In genomic region chr19:2135474-2136402, GRCh38 we compare ENCODE assay signal across 26 cellular contexts. TPM values are rescaled to one million over a fixed set of nuclear protein-coding genes. Genes with fewer than 3 reads are reported as not detected.
DNase-seq lines count a peak whose midpoint lies in the region; ATAC-seq and TF ChIP-seq lines count a peak whose summit lies in the region.
"Had no signal": no experiment of that assay in that cellular context is flagged by ENCODE, and none has a peak within 500 bp of the region (broad histone marks: within the 10 kb centered on the region; RNA-seq: fewer than 3 reads in every experiment).

No MANE protein-coding gene starts in this region.

- ATAC-seq in natural killer cell treated with Interleukin-12 subunit alpha and Interleukin-12 subunit beta and Interleukin-15 and Interleukin-18, amount 100 ng/mL, for 72 hours = peak; percentile 43 to 51
- ATAC-seq in natural killer cell (no peak), left colon (peak; percentile 50), upper lobe of right lung (peak; percentile 18), sciatic nerve (no peak)
- ATAC-seq in CD4-positive, alpha-beta T cell (ENCODE audit: poor library complexity) = no peak
- ATAC-seq: gastroesophageal sphincter; stimulated activated effector memory CD8-positive, alpha-beta T cell treated with anti-CD3 and anti-CD28 coated beads, Interleukin-12 subunit alpha, Interleukin-12 subunit beta, amount 100 ng/mL, for 72 hours had no signal

- TF ChIP-seq CTCF in natural killer cell (IDR thresholded peaks at IDR 0.05) = no peak
- no peak for TF ChIP-seq CTCF in RWPE1 (conservative IDR thresholded peaks at IDR 0.05; ENCODE audit: low read depth)
- no peak for TF ChIP-seq CTCF in upper lobe of right lung (IDR thresholded peaks at IDR 0.05)
- no peak for TF ChIP-seq CTCF in CD4-positive, alpha-beta T cell (IDR thresholded peaks at IDR 0.05)

- H3K27ac ChIP-seq in RWPE1 (0 out of 2 replicates have a peak overlapping the region, but pooled peaks have one; percentile 20), upper lobe of right lung (no peak overlapping the region)
- H3K27ac ChIP-seq in CD4-positive, alpha-beta T cell (ENCODE audit: low read depth, low read length) = no peak overlapping the region
- H3K27ac ChIP-seq: ascending aorta, gastroesophageal sphincter, Peyer's patch, testis had no signal

- no peaks in the 10 kb centered on the region for H3K36me3 Mint-ChIP-seq in natural killer cell treated with Interleukin-12 subunit alpha and Interleukin-12 subunit beta and Interleukin-15 and Interleukin-18, amount 100 ng/mL, for 72 hours
- no peaks in the 10 kb centered on the region for H3K36me3 Mint-ChIP-seq in natural killer cell
- peaks cover 45% of the 10 kb centered on the region for H3K36me3 Mint-ChIP-seq in CD4-positive, alpha-beta T cell (ENCODE audit: low read depth)
- peaks cover 25% of the 10 kb centered on the region for H3K36me3 Mint-ChIP-seq in activated T-helper 1 cell treated with anti-CD3 and anti-CD28 coated beads, Interleukin-12 subunit alpha, Interleukin-12 subunit beta, Interleukin-2, Interleukin-4 antibody, amounts not matched to agents 30 ng/mL and 10 ng/mL and 1 ng/mL, durations not matched to agents 14 hours and 24 hours and 36 hours (ENCODE audit: low read depth)

- intact Hi-C loops in natural killer cell (cut with micrococcal nuclease) (no loop called here), left colon (cut with DNase I, micrococcal nuclease) (no loop called here), upper lobe of right lung (cut with DNase I) (no loop called here), sciatic nerve (cut with DNase I) (loop anchor here (10.0 kb wide), 1 partner anchor 361 kb away; no protein-coding TSS in a partner anchor)
- intact Hi-C loops in CD4-positive, alpha-beta T cell (cut with DNase I, micrococcal nuclease) = no loop called here
- intact Hi-C loops in activated T-helper 1 cell treated with anti-CD3 and anti-CD28 coated beads, Interleukin-12 subunit alpha, Interleukin-12 subunit beta, Interleukin-2, Interleukin-4 antibody, amounts not matched to agents 30 ng/mL and 10 ng/mL and 1 ng/mL, durations not matched to agents 14 hours and 24 hours and 36 hours (cut with micrococcal nuclease) = no loop called here

- H3K27me3 ChIP-seq in upper lobe of right lung = no peaks in the 10 kb centered on the region
- no peaks in the 10 kb centered on the region for H3K27me3 ChIP-seq in CD4-positive, alpha-beta T cell (ENCODE audit: control insufficient read depth, insufficient read depth, low read length)
- H3K27me3 ChIP-seq: ascending aorta; BLaER1 treated with 17β-estradiol and CSF1 and Interleukin-3, amounts not matched to agents 10 nM and 100 nM; gastroesophageal sphincter; Peyer's patch; testis had no signal

- H3K27me3 Mint-ChIP-seq in natural killer cell treated with Interleukin-12 subunit alpha and Interleukin-12 subunit beta and Interleukin-15 and Interleukin-18, amount 100 ng/mL, for 72 hours = no peaks in the 10 kb centered on the region
- no peaks in the 10 kb centered on the region for H3K27me3 Mint-ChIP-seq in natural killer cell (ENCODE audit: low read depth in 2 of 2)
- no peaks in the 10 kb centered on the region for H3K27me3 Mint-ChIP-seq in CD4-positive, alpha-beta T cell
- H3K27me3 Mint-ChIP-seq in activated T-helper 1 cell treated with anti-CD3 and anti-CD28 coated beads, Interleukin-12 subunit alpha, Interleukin-12 subunit beta, Interleukin-2, Interleukin-4 antibody, amounts not matched to agents 30 ng/mL and 10 ng/mL and 1 ng/mL, durations not matched to agents 14 hours and 24 hours and 36 hours (ENCODE audit: insufficient read depth) = no peaks in the 10 kb centered on the region
- H3K27me3 Mint-ChIP-seq: activated CD4-positive, alpha-beta memory T cell treated with anti-CD3 and anti-CD28 coated beads for 36 hours; activated naive CD8-positive, alpha-beta T cell had no signal

- no peak for DNase-seq in natural killer cell treated with Interleukin-12 subunit alpha and Interleukin-12 subunit beta and Interleukin-15 and Interleukin-18, amount 100 ng/mL, for 72 hours (ENCODE audit: low spot score)
- no peak for DNase-seq in natural killer cell
- no peak for DNase-seq in RWPE1 (ENCODE audit: low spot score)
- no peak for DNase-seq in left colon
- no peak for DNase-seq in upper lobe of right lung
- no peak for DNase-seq in CD4-positive, alpha-beta T cell
- no peak for DNase-seq in sciatic nerve (ENCODE audit: low spot score)
- DNase-seq in activated T-helper 1 cell treated with anti-CD3 and anti-CD28 coated beads, Interleukin-12 subunit alpha, Interleukin-12 subunit beta, Interleukin-2, Interleukin-4 antibody, amounts not matched to agents 30 ng/mL and 10 ng/mL and 1 ng/mL, durations not matched to agents 14 hours and 24 hours and 36 hours (ENCODE audit: low spot score) = no peak
- DNase-seq: activated CD4-positive, alpha-beta memory T cell treated with anti-CD3 and anti-CD28 coated beads for 36 hours; activated CD8-positive, alpha-beta memory T cell treated with anti-CD3 and anti-CD28 coated beads, Interleukin-2, amount 50 U/mL, for 48 hours; caudate nucleus; dermis blood vessel endothelial cell; EL; NCI-H524; nucleus accumbens; Peyer's patch; SK-N-SH; stimulated activated CD4-positive, alpha-beta T cell treated with anti-CD3 and anti-CD28 coated beads, Interleukin-2, amount 100 ng/mL, for 48 hours; testis had no signal

- H3K36me3 ChIP-seq in upper lobe of right lung = peaks cover 71% of the 10 kb centered on the region

- H3K27ac Mint-ChIP-seq in natural killer cell treated with Interleukin-12 subunit alpha and Interleukin-12 subunit beta and Interleukin-15 and Interleukin-18, amount 100 ng/mL, for 72 hours = no peak overlapping the region
- no peak overlapping the region for H3K27ac Mint-ChIP-seq in natural killer cell
- H3K27ac Mint-ChIP-seq in CD4-positive, alpha-beta T cell = no peak overlapping the region
- H3K27ac Mint-ChIP-seq in activated T-helper 1 cell treated with anti-CD3 and anti-CD28 coated beads, Interleukin-12 subunit alpha, Interleukin-12 subunit beta, Interleukin-2, Interleukin-4 antibody, amounts not matched to agents 30 ng/mL and 10 ng/mL and 1 ng/mL, durations not matched to agents 14 hours and 24 hours and 36 hours = no peak overlapping the region
- H3K27ac Mint-ChIP-seq: activated CD4-positive, alpha-beta memory T cell treated with anti-CD3 and anti-CD28 coated beads for 36 hours; activated naive CD8-positive, alpha-beta T cell; activated T-helper 2 cell treated with anti-CD3 and anti-CD28 coated beads, Interferon-gamma antibody, Interleukin-2, Interleukin-4, amounts not matched to agents 10 μg/mL and 5 μg/mL and 100 μg/mL, durations not matched to agents 14 hours and 24 hours and 36 hours; stimulated activated effector memory CD8-positive, alpha-beta T cell treated with anti-CD3 and anti-CD28 coated beads, Interleukin-12 subunit alpha, Interleukin-12 subunit beta, amount 100 ng/mL, for 72 hours; T-helper 2 cell treated with Interferon-gamma antibody and Interleukin-4, amounts not matched to agents 5 μg/mL and 100 μg/mL, for 36 hours had no signal

- H3K4me1 ChIP-seq in upper lobe of right lung = no peaks in the 10 kb centered on the region
- H3K4me1 ChIP-seq: ascending aorta, Peyer's patch had no signal

- no peaks in the 10 kb centered on the region for H3K9me3 Mint-ChIP-seq in natural killer cell treated with Interleukin-12 subunit alpha and Interleukin-12 subunit beta and Interleukin-15 and Interleukin-18, amount 100 ng/mL, for 72 hours
- no peaks in the 10 kb centered on the region for H3K9me3 Mint-ChIP-seq in natural killer cell
- no peaks in the 10 kb centered on the region for H3K9me3 Mint-ChIP-seq in CD4-positive, alpha-beta T cell
- no peaks in the 10 kb centered on the region for H3K9me3 Mint-ChIP-seq in activated T-helper 1 cell treated with anti-CD3 and anti-CD28 coated beads, Interleukin-12 subunit alpha, Interleukin-12 subunit beta, Interleukin-2, Interleukin-4 antibody, amounts not matched to agents 30 ng/mL and 10 ng/mL and 1 ng/mL, durations not matched to agents 14 hours and 24 hours and 36 hours
- H3K9me3 Mint-ChIP-seq: activated CD4-positive, alpha-beta memory T cell treated with anti-CD3 and anti-CD28 coated beads for 36 hours; activated T-helper 2 cell treated with anti-CD3 and anti-CD28 coated beads, Interferon-gamma antibody, Interleukin-2, Interleukin-4, amounts not matched to agents 10 μg/mL and 5 μg/mL and 100 μg/mL, durations not matched to agents 14 hours and 24 hours and 36 hours; stimulated activated effector memory CD8-positive, alpha-beta T cell treated with anti-CD3 and anti-CD28 coated beads, Interleukin-12 subunit alpha, Interleukin-12 subunit beta, amount 100 ng/mL, for 72 hours; T-helper 2 cell treated with Interferon-gamma antibody and Interleukin-4, amounts not matched to agents 5 μg/mL and 100 μg/mL, for 36 hours had no signal

- H3K9me3 ChIP-seq in upper lobe of right lung = no peaks in the 10 kb centered on the region
- H3K9me3 ChIP-seq in CD4-positive, alpha-beta T cell (ENCODE audit: control insufficient read depth, low read length) = no peaks in the 10 kb centered on the region
- H3K9me3 ChIP-seq: ascending aorta; BLaER1 treated with 17β-estradiol and CSF1 and Interleukin-3, amounts not matched to agents 10 nM and 100 nM; gastroesophageal sphincter; Peyer's patch; SK-N-SH; testis had no signal

- CTCF ChIA-PET in RWPE1 (lab: Yijun Ruan, JAX) = no interaction called here
- CTCF ChIA-PET in CD4-positive, alpha-beta T cell (lab: Charles Lee) = no interaction called here

- no peak overlapping the region for H3K4me3 ChIP-seq in upper lobe of right lung
- H3K4me3 ChIP-seq: ascending aorta; BLaER1 treated with 17β-estradiol and CSF1 and Interleukin-3, amounts not matched to agents 10 nM and 100 nM; gastroesophageal sphincter; Peyer's patch; testis had no signal

- H3K4me1 Mint-ChIP-seq in natural killer cell treated with Interleukin-12 subunit alpha and Interleukin-12 subunit beta and Interleukin-15 and Interleukin-18, amount 100 ng/mL, for 72 hours (ENCODE audit: low read depth in 2 of 2) = peaks cover 0 to 3% of the 10 kb centered on the region in 2 donors
- no peaks in the 10 kb centered on the region for H3K4me1 Mint-ChIP-seq in natural killer cell
- H3K4me1 Mint-ChIP-seq in CD4-positive, alpha-beta T cell (ENCODE audit: low read depth) = no peaks in the 10 kb centered on the region
- H3K4me1 Mint-ChIP-seq in activated T-helper 1 cell treated with anti-CD3 and anti-CD28 coated beads, Interleukin-12 subunit alpha, Interleukin-12 subunit beta, Interleukin-2, Interleukin-4 antibody, amounts not matched to agents 30 ng/mL and 10 ng/mL and 1 ng/mL, durations not matched to agents 14 hours and 24 hours and 36 hours (ENCODE audit: low read depth) = no peaks in the 10 kb centered on the region
- H3K4me1 Mint-ChIP-seq: stimulated activated effector memory CD8-positive, alpha-beta T cell treated with anti-CD3 and anti-CD28 coated beads, Interleukin-12 subunit alpha, Interleukin-12 subunit beta, amount 100 ng/mL, for 72 hours had no signal

- POLR2A ChIA-PET in RWPE1 (lab: Yijun Ruan, JAX; ENCODE audit: low non-redundant PET) = no interaction called here
- POLR2A ChIA-PET in CD4-positive, alpha-beta T cell (lab: Charles Lee) = no interaction called here

- H3K4me3 Mint-ChIP-seq in natural killer cell treated with Interleukin-12 subunit alpha and Interleukin-12 subunit beta and Interleukin-15 and Interleukin-18, amount 100 ng/mL, for 72 hours = no peak overlapping the region
- H3K4me3 Mint-ChIP-seq in natural killer cell = no peak overlapping the region
- no peak overlapping the region for H3K4me3 Mint-ChIP-seq in CD4-positive, alpha-beta T cell
- H3K4me3 Mint-ChIP-seq in activated T-helper 1 cell treated with anti-CD3 and anti-CD28 coated beads, Interleukin-12 subunit alpha, Interleukin-12 subunit beta, Interleukin-2, Interleukin-4 antibody, amounts not matched to agents 30 ng/mL and 10 ng/mL and 1 ng/mL, durations not matched to agents 14 hours and 24 hours and 36 hours = no peak overlapping the region
- H3K4me3 Mint-ChIP-seq: activated CD4-positive, alpha-beta memory T cell treated with anti-CD3 and anti-CD28 coated beads for 36 hours; activated naive CD8-positive, alpha-beta T cell; stimulated activated effector memory CD8-positive, alpha-beta T cell treated with anti-CD3 and anti-CD28 coated beads, Interleukin-12 subunit alpha, Interleukin-12 subunit beta, amount 100 ng/mL, for 72 hours; T-helper 2 cell treated with Interferon-gamma antibody and Interleukin-4, amounts not matched to agents 5 μg/mL and 100 μg/mL, for 36 hours had no signal

RNA-seq across cellular contexts. Expression of gene AP3D1, which starts 15.6 kb away (rescaled TPM):
- total RNA-seq in natural killer cell treated with Interleukin-12 subunit alpha and Interleukin-12 subunit beta and Interleukin-15 and Interleukin-18, amount 100 ng/mL, for 72 hours = 100 to 1,000 TPM; 126 to 191 TPM
- total RNA-seq in natural killer cell (10 to 100 TPM; 74.6 to 93.1 (median 87.5) TPM), left colon (100 to 1,000 TPM in 1 of 2 donors, 10 to 100 TPM in 1; 99.4 to 123 TPM), upper lobe of right lung (109 TPM), sciatic nerve (81.4 TPM)
- total RNA-seq in CD4-positive, alpha-beta T cell = 10 to 100 TPM; 41.8 to 41.9 TPM
- total RNA-seq in activated T-helper 1 cell treated with anti-CD3 and anti-CD28 coated beads, Interleukin-12 subunit alpha, Interleukin-12 subunit beta, Interleukin-2, Interleukin-4 antibody, amounts not matched to agents 30 ng/mL and 10 ng/mL and 1 ng/mL, durations not matched to agents 14 hours and 24 hours and 36 hours = 120 and 124 TPM in 2 replicates

RNA-seq across cellular contexts. Expression of gene DOT1L, which starts 28.0 kb away (rescaled TPM):
- 100 to 1,000 TPM; 108 to 190 TPM for total RNA-seq in natural killer cell treated with Interleukin-12 subunit alpha and Interleukin-12 subunit beta and Interleukin-15 and Interleukin-18, amount 100 ng/mL, for 72 hours
- total RNA-seq in natural killer cell (10 to 100 TPM; 42.5 to 62.1 (median 54.3) TPM), left colon (10 to 100 TPM; 37.6 to 41.6 TPM), upper lobe of right lung (42.0 TPM), sciatic nerve (26.3 TPM)
- 10 to 100 TPM; 20.9 to 24.8 TPM for total RNA-seq in CD4-positive, alpha-beta T cell
- total RNA-seq in activated T-helper 1 cell treated with anti-CD3 and anti-CD28 coated beads, Interleukin-12 subunit alpha, Interleukin-12 subunit beta, Interleukin-2, Interleukin-4 antibody, amounts not matched to agents 30 ng/mL and 10 ng/mL and 1 ng/mL, durations not matched to agents 14 hours and 24 hours and 36 hours = 119 and 128 TPM in 2 replicates

RNA-seq across cellular contexts. Expression of gene IZUMO4, which starts 39.0 kb away (rescaled TPM):
- total RNA-seq in natural killer cell treated with Interleukin-12 subunit alpha and Interleukin-12 subunit beta and Interleukin-15 and Interleukin-18, amount 100 ng/mL, for 72 hours = 1 to 10 TPM; 5.7 to 5.9 TPM
- total RNA-seq in natural killer cell (1 to 10 TPM; 3.3 to 7.6 (median 7.1) TPM), left colon (1 to 10 TPM; 2.1 to 2.3 TPM), upper lobe of right lung (6.8 TPM), sciatic nerve (37.8 TPM)
- total RNA-seq in CD4-positive, alpha-beta T cell = 10 to 100 TPM; 17.4 to 17.9 TPM
- total RNA-seq in activated T-helper 1 cell treated with anti-CD3 and anti-CD28 coated beads, Interleukin-12 subunit alpha, Interleukin-12 subunit beta, Interleukin-2, Interleukin-4 antibody, amounts not matched to agents 30 ng/mL and 10 ng/mL and 1 ng/mL, durations not matched to agents 14 hours and 24 hours and 36 hours = 6.7 and 7.1 TPM in 2 replicates
- total RNA-seq: ascending aorta had no signal

RNA-seq across cellular contexts. Expression of gene MOB3A, which starts 39.6 kb away (rescaled TPM):
- total RNA-seq in natural killer cell treated with Interleukin-12 subunit alpha and Interleukin-12 subunit beta and Interleukin-15 and Interleukin-18, amount 100 ng/mL, for 72 hours = 100 to 1,000 TPM; 180 to 212 TPM
- total RNA-seq in natural killer cell (100 to 1,000 TPM; 239 to 314 (median 246) TPM), left colon (10 to 100 TPM; 37.9 to 48.4 TPM), upper lobe of right lung (58.8 TPM), sciatic nerve (54.0 TPM)
- total RNA-seq in CD4-positive, alpha-beta T cell = 10 to 100 TPM; 96.4 to 97.3 TPM
- total RNA-seq in activated T-helper 1 cell treated with anti-CD3 and anti-CD28 coated beads, Interleukin-12 subunit alpha, Interleukin-12 subunit beta, Interleukin-2, Interleukin-4 antibody, amounts not matched to agents 30 ng/mL and 10 ng/mL and 1 ng/mL, durations not matched to agents 14 hours and 24 hours and 36 hours = 161 and 167 TPM in 2 replicates

Comparison
In these comparisons a context has a peak if more than half of its experiments do, and no peak if none do; other contexts are left out.
1. ATAC-seq: peak in natural killer cell treated with Interleukin-12 subunit alpha and Interleukin-12 subunit beta and Interleukin-15 and Interleukin-18, amount 100 ng/mL, for 72 hours (2 of 2), left colon (single experiment) and upper lobe of right lung (single experiment); none in natural killer cell (0 of 3), CD4-positive, alpha-beta T cell (single experiment) and sciatic nerve (single experiment).